In genomic region chr1:119007672-119008482, GRCh38 we compare ENCODE assay signal across 9 cellular contexts. TPM values are rescaled to one million over a fixed set of nuclear protein-coding genes. Genes with fewer than 3 reads are reported as not detected.
DNase-seq lines count a peak whose midpoint lies in the region; ATAC-seq and TF ChIP-seq lines count a peak whose summit lies in the region.
"Had no signal": no experiment of that assay in that cellular context is flagged by ENCODE, and none has a peak within 500 bp of the region (broad histone marks: within the 10 kb centered on the region; RNA-seq: fewer than 3 reads in every experiment).

No MANE protein-coding gene starts in this region.

- peaks cover 7 to 8% of the 10 kb centered on the region in 2 donors for H3K4me1 ChIP-seq in neuronal stem cell (ENCODE audit: control insufficient read depth in 2 of 2, insufficient read depth in 1 of 2, low read depth in 1 of 2, low read length in 2 of 2)

- no peak overlapping the region for H3K9ac ChIP-seq in neuronal stem cell (ENCODE audit: low read depth, low read length, poor library complexity)

- H3K27me3 ChIP-seq in neuronal stem cell (ENCODE audit: control insufficient read depth in 3 of 3, insufficient read depth in 3 of 3, low read depth in 1 of 3, low read length in 3 of 3): peaks cover 35 to 83% (median 54%) of the 10 kb centered on the region in 3 experiments

- peak overlapping the region; percentile 77 for H3K18ac ChIP-seq in neuronal stem cell (ENCODE audit: low read length)

- peaks cover 0 to 8% (median 5%) of the 10 kb centered on the region in 3 donors for H3K9me3 Mint-ChIP-seq in IgD-negative memory B cell
- H3K9me3 Mint-ChIP-seq: activated T-helper 2 cell treated with anti-CD3 and anti-CD28 coated beads, Interferon-gamma antibody, Interleukin-2, Interleukin-4, amounts not matched to agents 10 μg/mL and 5 μg/mL and 100 μg/mL, durations not matched to agents 14 hours and 24 hours and 36 hours had no signal

- H3K4me3 ChIP-seq in fibroblast of villous mesenchyme (ENCODE audit: low read depth, low read length): peak overlapping the region; percentile 46
- peak overlapping the region in 1 of 2 donors; percentile 48 for H3K4me3 ChIP-seq in neuronal stem cell (ENCODE audit: low read length in 2 of 2)

- H4K8ac ChIP-seq in neuronal stem cell (ENCODE audit: low read depth, low read length): no peak overlapping the region

- peak overlapping the region in 3 of 4 donors; percentile 70 to 85 (median 85) for H3K4me3 Mint-ChIP-seq in IgD-negative memory B cell

- TF ChIP-seq CTCF in fibroblast of villous mesenchyme (IDR thresholded peaks at IDR 0.05; ENCODE audit: insufficient read depth, low read depth, low read length): no peak

- H2BK12ac ChIP-seq in neuronal stem cell (ENCODE audit: low read length): no peak overlapping the region

- peak overlapping the region; percentile 36 for H3K23ac ChIP-seq in neuronal stem cell (ENCODE audit: low read depth, low read length, poor library complexity)

- H3K79me1 ChIP-seq in neuronal stem cell (ENCODE audit: low read depth, low read length): no peaks in the 10 kb centered on the region

- no peak overlapping the region for H3K14ac ChIP-seq in neuronal stem cell (ENCODE audit: low read length)

- H2BK5ac ChIP-seq in neuronal stem cell (ENCODE audit: low read length): no peak overlapping the region

- H3K4me2 ChIP-seq in neuronal stem cell (ENCODE audit: insufficient read depth, low read length, poor library complexity, severe bottlenecking): peak overlapping the region; percentile 76

- H3K27ac Mint-ChIP-seq in IgD-negative memory B cell: peak overlapping the region in 1 of 3 donors; percentile 65
- H3K27ac Mint-ChIP-seq: activated T-helper 2 cell treated with anti-CD3 and anti-CD28 coated beads, Interferon-gamma antibody, Interleukin-2, Interleukin-4, amounts not matched to agents 10 μg/mL and 5 μg/mL and 100 μg/mL, durations not matched to agents 14 hours and 24 hours and 36 hours had no signal

- H3K4ac ChIP-seq in neuronal stem cell (ENCODE audit: low read length): no peak overlapping the region

- WGBS in neuronal stem cell (ENCODE audit: extremely low coverage in 2 of 2, insufficient read length in 2 of 2, insufficient replicate concordance in 1 of 2), 2 donors: no CpG with 5 or more reads among the region's 61 CpGs

- H3K9me3 ChIP-seq in neuronal stem cell (replicated peaks in 1 of 2; ENCODE audit: control insufficient read depth in 2 of 2, insufficient read depth in 1 of 2, low read depth in 1 of 2, low read length in 2 of 2): peaks cover 0 to 3% of the 10 kb centered on the region in 2 donors

- H3K27me3 Mint-ChIP-seq in IgD-negative memory B cell: peaks cover 49% of the 10 kb centered on the region

- peaks cover 5 to 7% (median 7%) of the 10 kb centered on the region in 3 donors for H3K4me1 Mint-ChIP-seq in IgD-negative memory B cell

- no peak overlapping the region for H4K91ac ChIP-seq in neuronal stem cell (ENCODE audit: low read depth, low read length, poor library complexity)

- H2BK15ac ChIP-seq in neuronal stem cell (ENCODE audit: low read length): peak overlapping the region; percentile 89

- no peaks in the 10 kb centered on the region for H3K36me3 ChIP-seq in neuronal stem cell (replicated peaks in 1 of 2; ENCODE audit: control insufficient read depth in 2 of 2, insufficient read depth in 2 of 2, low read length in 2 of 2)

- peak; percentile 44 for ATAC-seq in GM18511 (IDR thresholded peaks at IDR 0.05; ENCODE audit: unreplicated experiment)

- H2BK120ac ChIP-seq in neuronal stem cell (ENCODE audit: low read depth, low read length): no peak overlapping the region

- H3K27ac ChIP-seq in neuronal stem cell (replicated peaks; ENCODE audit: low read length): no peak overlapping the region

- H2AK5ac ChIP-seq in neuronal stem cell (ENCODE audit: low read depth, low read length): peak overlapping the region; percentile 38

- H2AFZ ChIP-seq in neuronal stem cell (ENCODE audit: low read length): peak overlapping the region; percentile 86

- peaks cover 2% of the 10 kb centered on the region for H3K36me3 Mint-ChIP-seq in IgD-negative memory B cell

- DNase-seq in fibroblast of villous mesenchyme (ENCODE audit: low read depth) (no peak), neuronal stem cell (ENCODE audit: low spot score) (peak; percentile 23), foreskin melanocyte (no peak), NCI-H2227 (lab: John Stamatoyannopoulos, UW; ENCODE audit: unreplicated experiment) (no peak), NCI-H446 (lab: John Stamatoyannopoulos, UW) (no peak), KG1 (lab: John Stamatoyannopoulos, UW) (no peak)

RNA-seq across cellular contexts. Expression of gene TBX15, which starts 19.7 kb away (rescaled TPM):
- not detected for polyA plus RNA-seq in IgD-negative memory B cell
- under 0.01 TPM in 2 replicates for total RNA-seq in fibroblast of villous mesenchyme
- not detected for polyA plus RNA-seq in neuronal stem cell (2013, experiment 1 of 2)
- 0.03 TPM for polyA plus RNA-seq in neuronal stem cell (2013, experiment 2 of 2)
- total RNA-seq: activated T-helper 2 cell treated with anti-CD3 and anti-CD28 coated beads, Interferon-gamma antibody, Interleukin-2, Interleukin-4, amounts not matched to agents 10 μg/mL and 5 μg/mL and 100 μg/mL, durations not matched to agents 14 hours and 24 hours and 36 hours had no signal
